22 cellular contexts compared by ENCODE assay signal in genomic region chr7:30905078-30906012, GRCh38. TPM values are rescaled to one million over a fixed set of nuclear protein-coding genes. Genes with fewer than 3 reads are reported as not detected.
DNase-seq lines count a peak whose midpoint lies in the region; ATAC-seq and TF ChIP-seq lines count a peak whose summit lies in the region.
"Had no signal": no experiment of that assay in that cellular context is flagged by ENCODE, and none has a peak within 500 bp of the region (broad histone marks: within the 10 kb centered on the region; RNA-seq: fewer than 3 reads in every experiment).

No MANE protein-coding gene starts in this region.

- H3K4me3 Mint-ChIP-seq in Caco-2 (ENCODE audit: unreplicated experiment) (no peak overlapping the region), chondrocyte (ENCODE audit: unreplicated experiment) (no peak overlapping the region), HFFc6 (no peak overlapping the region)
- H3K4me3 Mint-ChIP-seq: CD8-positive, alpha-beta T cell; naive thymus-derived CD8-positive, alpha-beta T cell had no signal

- POLR2A ChIA-PET in Caco-2 (lab: Charles Lee), result no interaction called here
- POLR2A ChIA-PET in RWPE1 (lab: Yijun Ruan, JAX; ENCODE audit: low non-redundant PET), result no interaction called here

- H3K36me3 ChIP-seq in Caco-2 (ENCODE audit: control insufficient read depth, insufficient read depth, low read length), result no peaks in the 10 kb centered on the region
- H3K36me3 ChIP-seq: suprapubic skin had no signal

- H3K9me3 ChIP-seq in Caco-2, result no peaks in the 10 kb centered on the region
- H3K9me3 ChIP-seq: suprapubic skin had no signal

- no peak overlapping the region for H3K4me3 ChIP-seq in Caco-2 (ENCODE audit: low read depth, low read length)
- H3K4me3 ChIP-seq: suprapubic skin had no signal

- peaks cover 5% of the 10 kb centered on the region for H3K4me1 Mint-ChIP-seq in Caco-2 (ENCODE audit: low read depth, unreplicated experiment)
- peaks cover 20% of the 10 kb centered on the region for H3K4me1 Mint-ChIP-seq in chondrocyte (ENCODE audit: low read depth)
- peaks cover 15% of the 10 kb centered on the region for H3K4me1 Mint-ChIP-seq in HFFc6 (ENCODE audit: low read depth)
- H3K4me1 Mint-ChIP-seq: naive thymus-derived CD8-positive, alpha-beta T cell had no signal

- H3K9me3 Mint-ChIP-seq in Caco-2 (ENCODE audit: unreplicated experiment) (no peaks in the 10 kb centered on the region), chondrocyte (ENCODE audit: low read depth) (no peaks in the 10 kb centered on the region), HFFc6 (no peaks in the 10 kb centered on the region)
- H3K9me3 Mint-ChIP-seq: activated naive CD4-positive, alpha-beta T cell treated with anti-CD3 and anti-CD28 coated beads, Interleukin-2, amount 50 U/mL, for 72 hours; CD8-positive, alpha-beta T cell; naive thymus-derived CD8-positive, alpha-beta T cell had no signal

- H3K27me3 ChIP-seq in Caco-2 (replicated peaks; ENCODE audit: control insufficient read depth, insufficient read depth, low read length), result no peaks in the 10 kb centered on the region
- H3K27me3 ChIP-seq: suprapubic skin had no signal

- H3K36me3 Mint-ChIP-seq in Caco-2 (ENCODE audit: insufficient read depth, unreplicated experiment) (no peaks in the 10 kb centered on the region), chondrocyte (ENCODE audit: low read depth) (no peaks in the 10 kb centered on the region), HFFc6 (ENCODE audit: low read depth) (no peaks in the 10 kb centered on the region)
- H3K36me3 Mint-ChIP-seq: activated naive CD4-positive, alpha-beta T cell treated with anti-CD3 and anti-CD28 coated beads, Interleukin-2, amount 50 U/mL, for 72 hours; CD8-positive, alpha-beta T cell; naive thymus-derived CD8-positive, alpha-beta T cell had no signal

- CTCF ChIA-PET in Caco-2 (lab: Charles Lee), result no interaction called here
- CTCF ChIA-PET in RWPE1 (lab: Yijun Ruan, JAX), result no interaction called here

- ATAC-seq in left colon, result peak; percentile 74
- peak; percentile 24 for ATAC-seq in sciatic nerve
- no peak for ATAC-seq in GM18861 (IDR thresholded peaks at IDR 0.05; ENCODE audit: unreplicated experiment)
- no peak for ATAC-seq in HG02588 (IDR thresholded peaks at IDR 0.05; ENCODE audit: unreplicated experiment)
- ATAC-seq: activated naive CD4-positive, alpha-beta T cell treated with anti-CD3 and anti-CD28 coated beads, Interleukin-2, amount 50 U/mL, for 72 hours; CD8-positive, alpha-beta T cell; left lobe of liver; naive thymus-derived CD8-positive, alpha-beta T cell had no signal

- no TSS peak for BruUV-seq in Caco-2 (replicated peaks; lab: Mats Ljungman, UMichigan)

- H3K27ac ChIP-seq in RWPE1, result peak overlapping the region; percentile 57
- H3K27ac ChIP-seq: epithelial cell of prostate, suprapubic skin had no signal

- intact Hi-C loops in Caco-2 (cut with micrococcal nuclease; ENCODE audit: unreplicated experiment) (no loop called here), left colon (cut with DNase I, micrococcal nuclease) (no loop called here), sciatic nerve (cut with DNase I) (no loop called here)

- no peak for TF ChIP-seq CTCF in Caco-2 (IDR thresholded peaks at IDR 0.05; ENCODE audit: insufficient read depth in 1 of 2, low read depth in 1 of 2, low read length in 1 of 2, severe bottlenecking in 1 of 2, unreplicated experiment in 1 of 2)
- no peak for TF ChIP-seq CTCF in RWPE1 (conservative IDR thresholded peaks at IDR 0.05; ENCODE audit: low read depth)
- no peak for TF ChIP-seq CTCF in chondrocyte (IDR thresholded peaks at IDR 0.05)
- TF ChIP-seq CTCF in HFFc6 (IDR thresholded peaks at IDR 0.05), result no peak

- H3K27me3 Mint-ChIP-seq in Caco-2 (ENCODE audit: insufficient read depth, unreplicated experiment), result no peaks in the 10 kb centered on the region
- H3K27me3 Mint-ChIP-seq in chondrocyte (ENCODE audit: low read depth), result no peaks in the 10 kb centered on the region
- peaks cover 6% of the 10 kb centered on the region for H3K27me3 Mint-ChIP-seq in HFFc6 (ENCODE audit: insufficient read depth)
- H3K27me3 Mint-ChIP-seq: naive thymus-derived CD8-positive, alpha-beta T cell had no signal

- no peak for DNase-seq in Caco-2
- no peak for DNase-seq in RWPE1 (ENCODE audit: low spot score)
- peak; percentile 31 to 51 for DNase-seq in left colon
- no peak for DNase-seq in sciatic nerve (ENCODE audit: low spot score)
- no peak for DNase-seq in chondrocyte (ENCODE audit: low spot score)
- no peak for DNase-seq in HFFc6
- DNase-seq: activated T-cell treated with anti-CD3 and anti-CD28 coated beads, Interleukin-2, amount 50 U/mL, for 48 hours; CD8-positive, alpha-beta T cell; dermis blood vessel endothelial cell; DND-41; naive thymus-derived CD8-positive, alpha-beta T cell; NCI-H1694 treated with DMSO at 0.1 percent for 48 hours; NCI-H774; posterior cingulate gyrus; stimulated activated CD8-positive, alpha-beta memory T cell treated with anti-CD3 and anti-CD28 coated beads, Interleukin-4, amount 100 ng/mL, for 48 hours had no signal

- H3K27ac Mint-ChIP-seq in Caco-2 (ENCODE audit: unreplicated experiment) (peak overlapping the region; percentile 19), chondrocyte (ENCODE audit: unreplicated experiment) (no peak overlapping the region), HFFc6 (no peak overlapping the region)
- H3K27ac Mint-ChIP-seq: CD8-positive, alpha-beta T cell had no signal

- no peaks in the 10 kb centered on the region; the same call in 1 of the 2 replicates for H3K4me1 ChIP-seq in Caco-2

RNA-seq across cellular contexts. Expression of gene AQP1, which starts 6.3 kb away (rescaled TPM):
- total RNA-seq in Caco-2 (2022) (0.19 and 0.52 TPM in 2 replicates), left colon (10 to 100 TPM; 27.6 to 45.5 TPM), sciatic nerve (864 TPM), chondrocyte (3.9 to 18.6 TPM (median 18.0 TPM) in 3 replicates)
- total RNA-seq in HFFc6 (2021; fragmentation: NEBNext Ultra II Directional; extraction: Animal tissue kit (Norgen Biotek cat#: 25700)), result under 1 TPM; 0.40 to 0.94 (median 0.57) TPM

RNA-seq across cellular contexts. Expression of gene GHRHR, which starts 58.4 kb away (rescaled TPM):
- total RNA-seq in Caco-2 (2022) (not detected in 2 replicates), left colon (not detected), sciatic nerve (1.2 TPM), chondrocyte (not detected in 3 replicates)
- total RNA-seq in HFFc6 (2021; fragmentation: NEBNext Ultra II Directional; extraction: Animal tissue kit (Norgen Biotek cat#: 25700)), result not detected
- total RNA-seq: activated naive CD4-positive, alpha-beta T cell treated with anti-CD3 and anti-CD28 coated beads, Interleukin-2, amount 50 U/mL, for 72 hours; CD8-positive, alpha-beta T cell; dermis blood vessel endothelial cell; naive thymus-derived CD8-positive, alpha-beta T cell; RPMI7951 had no signal

Comparison
In these comparisons a context has a peak if more than half of its experiments do, and no peak if none do; other contexts are left out.
1. DNase-seq: peak in left colon (2 of 2); none in Caco-2 (0 of 2), RWPE1 (single experiment), sciatic nerve (single experiment), chondrocyte (single experiment) and HFFc6 (single experiment).
2. ATAC-seq: peak in left colon (single experiment) and sciatic nerve (single experiment); none in GM18861 (single experiment) and HG02588 (single experiment).
3. RNA of gene AQP1, which starts 6.3 kb away (total RNA-seq): 864 TPM in sciatic nerve (single experiment); 27.6 to 45.5 TPM in left colon, 3.9 to 18.6 TPM in chondrocyte, 0.40 to 0.94 TPM in HFFc6 and 0.19 to 0.52 TPM in Caco-2; every median in the first group is over 10 times any median in the second.